ENCODE assay signal across 1 cellular context in the genomic region with DNA sequence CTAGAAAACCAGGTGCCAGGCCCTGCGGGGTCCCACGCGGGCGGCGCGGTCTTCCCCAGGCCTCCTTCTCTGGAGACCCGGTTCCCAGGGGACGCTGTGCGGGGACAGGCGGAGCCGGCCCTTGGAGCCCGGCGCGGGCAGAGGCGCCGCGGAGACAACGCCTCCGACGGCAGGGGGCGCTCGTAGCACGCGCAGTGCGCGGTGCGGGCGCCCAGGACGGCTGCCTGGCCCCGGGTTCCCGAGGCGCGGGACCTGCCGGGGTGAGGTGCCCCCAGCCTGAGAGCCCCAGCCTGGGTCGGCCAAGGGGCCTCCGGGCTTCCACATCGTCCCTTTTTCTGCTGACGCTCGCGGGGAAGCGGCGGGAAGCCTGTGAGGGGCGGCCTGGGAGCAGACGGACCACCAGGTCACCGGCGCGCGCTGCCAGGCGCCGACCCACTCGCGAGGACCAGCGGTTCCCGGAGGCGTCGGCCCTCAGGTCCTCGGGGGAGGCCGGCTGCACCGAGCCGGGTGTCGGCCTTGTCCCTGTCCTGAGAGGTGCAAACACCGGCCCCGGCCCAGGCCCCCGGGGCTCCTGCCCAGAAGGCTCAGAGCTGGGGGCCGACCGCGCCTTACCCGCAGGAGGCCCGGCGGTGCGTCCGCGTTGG.
TF ChIP-seq lines count a peak whose summit lies in the region.

No MANE protein-coding gene starts in this region.

TF ChIP-seq in HEK293, 187 proteins besides CTCF, POLR2A, EP300 and RAD21 (continued from another document):
- TF ChIP-seq, protein P1, sequence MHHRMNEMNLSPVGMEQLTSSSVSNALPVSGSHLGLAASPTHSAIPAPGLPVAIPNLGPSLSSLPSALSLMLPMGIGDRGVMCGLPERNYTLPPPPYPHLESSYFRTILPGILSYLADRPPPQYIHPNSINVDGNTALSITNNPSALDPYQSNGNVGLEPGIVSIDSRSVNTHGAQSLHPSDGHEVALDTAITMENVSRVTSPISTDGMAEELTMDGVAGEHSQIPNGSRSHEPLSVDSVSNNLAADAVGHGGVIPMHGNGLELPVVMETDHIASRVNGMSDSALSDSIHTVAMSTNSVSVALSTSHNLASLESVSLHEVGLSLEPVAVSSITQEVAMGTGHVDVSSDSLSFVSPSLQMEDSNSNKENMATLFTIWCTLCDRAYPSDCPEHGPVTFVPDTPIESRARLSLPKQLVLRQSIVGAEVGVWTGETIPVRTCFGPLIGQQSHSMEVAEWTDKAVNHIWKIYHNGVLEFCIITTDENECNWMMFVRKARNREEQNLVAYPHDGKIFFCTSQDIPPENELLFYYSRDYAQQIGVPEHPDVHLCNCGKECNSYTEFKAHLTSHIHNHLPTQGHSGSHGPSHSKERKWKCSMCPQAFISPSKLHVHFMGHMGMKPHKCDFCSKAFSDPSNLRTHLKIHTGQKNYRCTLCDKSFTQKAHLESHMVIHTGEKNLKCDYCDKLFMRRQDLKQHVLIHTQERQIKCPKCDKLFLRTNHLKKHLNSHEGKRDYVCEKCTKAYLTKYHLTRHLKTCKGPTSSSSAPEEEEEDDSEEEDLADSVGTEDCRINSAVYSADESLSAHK (tag by site-specific recombination; IDR thresholded peaks at IDR 0.05) = no peak
- TF ChIP-seq ZNF558 (tag by site-specific recombination; IDR thresholded peaks at IDR 0.05) (no peak), KLF1 (tag by site-specific recombination; IDR thresholded peaks at IDR 0.05) (no peak)
